26 cellular contexts compared by ENCODE assay signal in genomic region chr2:167787021-167787420, GRCh38.
"Had no signal": no experiment of that assay in that cellular context is flagged by ENCODE, and none has a peak within 500 bp of the region (broad histone marks: within the 10 kb centered on the region; RNA-seq: fewer than 3 reads in every experiment).

No MANE protein-coding gene starts in this region.

- ATAC-seq: activated CD4-positive, alpha-beta T cell treated with anti-CD3 and anti-CD28 coated beads for 36 hours; activated CD8-positive, alpha-beta memory T cell treated with anti-CD3 and anti-CD28 coated beads, Interleukin-2, amount 10 ng/mL, durations not matched to agents 7 days and 5 days; activated CD8-positive, alpha-beta T cell treated with anti-CD3 and anti-CD28 coated beads, Interleukin-2, amount 10 ng/mL, durations not matched to agents 7 days and 5 days; natural killer cell; sciatic nerve had no signal

- H3K36me3 ChIP-seq: adrenal gland, ascending aorta, cardiac muscle cell, left ventricle myocardium inferior, upper lobe of left lung, vagina had no signal

- H3K4me1 ChIP-seq: adrenal gland, ascending aorta, left ventricle myocardium inferior, upper lobe of left lung had no signal

- H3K27me3 Mint-ChIP-seq: activated CD8-positive, alpha-beta memory T cell treated with anti-CD3 and anti-CD28 coated beads, Interleukin-2, amount 10 ng/mL, durations not matched to agents 7 days and 5 days; activated naive CD8-positive, alpha-beta T cell treated with anti-CD3 and anti-CD28 coated beads for 36 hours; brain had no signal

- H3K27ac Mint-ChIP-seq: activated CD4-positive, alpha-beta T cell treated with anti-CD3 and anti-CD28 coated beads for 36 hours; activated CD8-positive, alpha-beta memory T cell treated with anti-CD3 and anti-CD28 coated beads, Interleukin-2, amount 10 ng/mL, durations not matched to agents 7 days and 5 days; activated CD8-positive, alpha-beta T cell treated with anti-CD3 and anti-CD28 coated beads, Interleukin-2, amount 10 ng/mL, durations not matched to agents 7 days and 5 days; activated naive CD4-positive, alpha-beta T cell treated with anti-CD3 and anti-CD28 coated beads for 36 hours; activated naive CD8-positive, alpha-beta T cell treated with anti-CD3 and anti-CD28 coated beads for 36 hours; brain; natural killer cell; stimulated activated effector memory CD8-positive, alpha-beta T cell treated with anti-CD3 and anti-CD28 coated beads, Interleukin-12 subunit alpha, Interleukin-12 subunit beta, amount 100 ng/mL, for 72 hours; stimulated activated naive CD8-positive, alpha-beta T cell treated with anti-CD3 and anti-CD28 coated beads, Interleukin-15, Interleukin-2, amounts not matched to agents 100 ng/mL and 50 ng/mL, for 24 hours had no signal

- FAIRE-seq: endothelial cell of umbilical vein had no signal

- H3K4me3 ChIP-seq: adrenal gland, ascending aorta, cardiac muscle cell, left ventricle myocardium inferior, skin epidermis, upper lobe of left lung, vagina had no signal

- H3K4me3 Mint-ChIP-seq: activated CD4-positive, alpha-beta T cell treated with anti-CD3 and anti-CD28 coated beads for 36 hours; activated CD8-positive, alpha-beta memory T cell treated with anti-CD3 and anti-CD28 coated beads, Interleukin-2, amount 10 ng/mL, durations not matched to agents 7 days and 5 days; activated CD8-positive, alpha-beta T cell treated with anti-CD3 and anti-CD28 coated beads, Interleukin-2, amount 10 ng/mL, durations not matched to agents 7 days and 5 days; activated naive CD4-positive, alpha-beta T cell treated with anti-CD3 and anti-CD28 coated beads for 36 hours; activated naive CD8-positive, alpha-beta T cell treated with anti-CD3 and anti-CD28 coated beads for 36 hours; brain; natural killer cell; stimulated activated effector memory CD8-positive, alpha-beta T cell treated with anti-CD3 and anti-CD28 coated beads, Interleukin-12 subunit alpha, Interleukin-12 subunit beta, amount 100 ng/mL, for 72 hours; stimulated activated naive CD8-positive, alpha-beta T cell treated with anti-CD3 and anti-CD28 coated beads, Interleukin-15, Interleukin-2, amounts not matched to agents 100 ng/mL and 50 ng/mL, for 24 hours had no signal

- H3K27me3 ChIP-seq: adrenal gland, ascending aorta, cardiac muscle cell, upper lobe of left lung, vagina had no signal

- H3K4me1 Mint-ChIP-seq: activated CD4-positive, alpha-beta T cell treated with anti-CD3 and anti-CD28 coated beads for 36 hours; activated CD8-positive, alpha-beta memory T cell treated with anti-CD3 and anti-CD28 coated beads, Interleukin-2, amount 10 ng/mL, durations not matched to agents 7 days and 5 days; activated naive CD8-positive, alpha-beta T cell treated with anti-CD3 and anti-CD28 coated beads for 36 hours; natural killer cell; stimulated activated effector memory CD8-positive, alpha-beta T cell treated with anti-CD3 and anti-CD28 coated beads, Interleukin-12 subunit alpha, Interleukin-12 subunit beta, amount 100 ng/mL, for 72 hours had no signal

- H3K9me3 ChIP-seq: adrenal gland, ascending aorta, left ventricle myocardium inferior, upper lobe of left lung, vagina had no signal

- H3K36me3 Mint-ChIP-seq: activated CD8-positive, alpha-beta memory T cell treated with anti-CD3 and anti-CD28 coated beads, Interleukin-2, amount 10 ng/mL, durations not matched to agents 7 days and 5 days; activated naive CD8-positive, alpha-beta T cell treated with anti-CD3 and anti-CD28 coated beads for 36 hours; brain; natural killer cell; stimulated activated effector memory CD8-positive, alpha-beta T cell treated with anti-CD3 and anti-CD28 coated beads, Interleukin-12 subunit alpha, Interleukin-12 subunit beta, amount 100 ng/mL, for 72 hours had no signal

- H3K9me3 Mint-ChIP-seq: activated naive CD4-positive, alpha-beta T cell treated with anti-CD3 and anti-CD28 coated beads for 36 hours; activated naive CD8-positive, alpha-beta T cell treated with anti-CD3 and anti-CD28 coated beads for 36 hours; natural killer cell; stimulated activated effector memory CD8-positive, alpha-beta T cell treated with anti-CD3 and anti-CD28 coated beads, Interleukin-12 subunit alpha, Interleukin-12 subunit beta, amount 100 ng/mL, for 72 hours; stimulated activated naive CD8-positive, alpha-beta T cell treated with anti-CD3 and anti-CD28 coated beads, Interleukin-15, Interleukin-2, amounts not matched to agents 100 ng/mL and 50 ng/mL, for 24 hours had no signal

- DNase-seq: activated CD4-positive, alpha-beta T cell treated with anti-CD3 and anti-CD28 coated beads for 36 hours; activated CD4-positive, CD25-positive, alpha-beta regulatory T cell; activated CD8-positive, alpha-beta memory T cell treated with anti-CD3 and anti-CD28 coated beads, Interleukin-2, amount 10 ng/mL, durations not matched to agents 7 days and 5 days; activated CD8-positive, alpha-beta T cell treated with anti-CD3 and anti-CD28 coated beads, Interleukin-2, amount 10 ng/mL, durations not matched to agents 7 days and 5 days; activated effector memory CD4-positive, alpha-beta T cell treated with anti-CD3 and anti-CD28 coated beads, Interleukin-2, amount 50 U/mL, for 16 hours; activated naive CD4-positive, alpha-beta T cell treated with anti-CD3 and anti-CD28 coated beads for 36 hours; activated naive CD8-positive, alpha-beta T cell treated with anti-CD3 and anti-CD28 coated beads for 36 hours; activated T-cell treated with anti-CD3 and anti-CD28 coated beads for 4 hours; adrenal gland; head of caudate nucleus; kidney glomerular epithelial cell; left ventricle myocardium inferior; midbrain; natural killer cell; posterior cingulate gyrus; stimulated activated CD4-positive, alpha-beta T cell treated with anti-CD3 and anti-CD28 coated beads, Interleukin-4, amount 100 ng/mL, for 24 hours; upper lobe of left lung had no signal

- H3K27ac ChIP-seq: adrenal gland, ascending aorta, cardiac muscle cell, left ventricle myocardium inferior, skin epidermis, upper lobe of left lung, vagina had no signal
